Comparison of ENCODE assay signal across 30 cellular contexts in the genomic region with DNA sequence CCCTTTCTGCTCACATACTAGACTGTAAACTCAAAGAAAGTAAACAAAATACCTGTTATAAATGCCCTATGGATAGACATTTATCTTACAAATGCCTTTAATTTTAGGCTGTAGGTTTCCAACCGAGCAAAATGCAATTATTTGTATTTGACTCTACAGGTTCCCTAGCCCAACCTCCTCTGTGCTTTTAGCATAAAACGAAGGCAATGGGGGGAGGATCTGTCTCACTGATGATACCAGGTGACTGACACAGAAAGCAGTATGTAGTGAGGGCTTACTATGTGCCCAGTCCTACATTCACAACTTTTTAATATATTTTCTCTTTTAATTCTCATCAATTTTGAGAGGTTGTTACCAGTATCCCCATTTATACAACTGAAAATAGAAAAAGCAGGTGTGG.
DNase-seq lines count a peak whose midpoint lies in the region; ATAC-seq and TF ChIP-seq lines count a peak whose summit lies in the region.
"Had no signal": no experiment of that assay in that cellular context is flagged by ENCODE, and none has a peak within 500 bp of the region (broad histone marks: within the 10 kb centered on the region; RNA-seq: fewer than 3 reads in every experiment).

No MANE protein-coding gene starts in this region.

- H3K4me1 ChIP-seq in GM23338 (ENCODE audit: insufficient read depth) = peaks cover 30% of the 10 kb centered on the region
- peaks cover 4% of the 10 kb centered on the region for H3K4me1 ChIP-seq in neural progenitor cell
- H3K4me1 ChIP-seq: BE2C, foreskin keratinocyte, HAP-1, left lung, uterus had no signal

- no peak overlapping the region for H3K4me3 Mint-ChIP-seq in activated T-cell treated with anti-CD3 and anti-CD28 coated beads, Interleukin-2, amount 50 U/mL, for 24 hours
- H3K4me3 Mint-ChIP-seq in GM23338 (no peak overlapping the region; the same call in 2 of the 3 replicates), neural progenitor cell (no peak overlapping the region)
- no peak overlapping the region for H3K4me3 Mint-ChIP-seq in activated naive CD8-positive, alpha-beta T cell treated with anti-CD3 and anti-CD28 coated beads, Interleukin-2, amount 50 U/mL, for 24 hours
- no peak overlapping the region for H3K4me3 Mint-ChIP-seq in stimulated activated memory B cell treated with anti-CD40 and anti-IgM and Interleukin-4, amounts not matched to agents 10 μg/mL and 1 μg/mL and 100 μg/mL, for 72 hours
- H3K4me3 Mint-ChIP-seq: activated B cell treated with CpG ODN at 0.5 μM for 24 hours; memory B cell; stimulated activated naive CD8-positive, alpha-beta T cell treated with anti-CD3 and anti-CD28 coated beads, Interleukin-15, Interleukin-2, amounts not matched to agents 100 ng/mL and 50 ng/mL, for 24 hours had no signal

- H3K4me3 ChIP-seq in GM23338 = peak overlapping the region; percentile 21; the same call in 1 of the 2 replicates
- H3K4me3 ChIP-seq in neural progenitor cell = no peak overlapping the region
- H3K4me3 ChIP-seq: esophagus squamous epithelium, HAP-1, left lung, skin epidermis, uterus had no signal

- H3K79me2 ChIP-seq in GM23338 (replicated peaks; ENCODE audit: insufficient read depth) (no peaks in the 10 kb centered on the region), neural progenitor cell (ENCODE audit: low read depth) (no peaks in the 10 kb centered on the region)

- no peaks in the 10 kb centered on the region for H3K9me3 ChIP-seq in neural progenitor cell (ENCODE audit: low read depth)
- H3K9me3 ChIP-seq: BE2C, esophagus squamous epithelium, HAP-1, left lung, uterus had no signal

- TF ChIP-seq CTCF in GM23338 (conservative IDR thresholded peaks at IDR 0.05; ENCODE audit: low read depth in 2 of 2) (no peak), neural progenitor cell (IDR thresholded peaks at IDR 0.05) (no peak)

- ATAC-seq in GM23338 = peak; percentile 59
- no peak for ATAC-seq in activated naive CD8-positive, alpha-beta T cell treated with anti-CD3 and anti-CD28 coated beads, Interleukin-2, amount 50 U/mL, for 24 hours
- ATAC-seq in stimulated activated memory B cell treated with anti-CD40 and anti-IgM and Interleukin-4, amounts not matched to agents 10 μg/mL and 1 μg/mL and 100 μg/mL, for 72 hours = no peak
- ATAC-seq: foreskin keratinocyte, HepG2, left lung had no signal

- no peaks in the 10 kb centered on the region for H3K36me3 ChIP-seq in GM23338 (ENCODE audit: insufficient read depth)
- H3K36me3 ChIP-seq in neural progenitor cell = no peaks in the 10 kb centered on the region
- H3K36me3 ChIP-seq: BE2C, HAP-1, uterus had no signal

- DNase-seq in activated T-cell treated with anti-CD3 and anti-CD28 coated beads, Interleukin-2, amount 50 U/mL, for 24 hours = no peak
- DNase-seq in activated T-cell treated with anti-CD3 and anti-CD28 coated beads, Interleukin-2, amount 50 U/mL, for 48 hours = no peak
- peak; percentile 17 for DNase-seq in GM23338 (ENCODE audit: low spot score)
- no peak for DNase-seq in activated naive CD8-positive, alpha-beta T cell treated with anti-CD3 and anti-CD28 coated beads, Interleukin-2, amount 50 U/mL, for 24 hours
- DNase-seq in neural progenitor cell (ENCODE audit: low spot score) = no peak
- no peak for DNase-seq in DMS79 (lab: John Stamatoyannopoulos, UW)
- DNase-seq: ACHN, activated B cell treated with CpG ODN at 0.5 μM for 24 hours, activated gamma-delta T cell, amygdala, BE2C, brain microvascular endothelial cell, DMS53, esophagus squamous epithelium, foreskin keratinocyte, head of caudate nucleus, islet precursor cell, Kasumi-1, left lung, NCI-H1436 treated with DMSO at 0.1 percent for 48 hours, NCI-H510A, OCI-M1, uterus had no signal

- H3K27ac ChIP-seq in GM23338 (ENCODE audit: low read depth) = no peak overlapping the region
- H3K27ac ChIP-seq in neural progenitor cell = no peak overlapping the region
- H3K27ac ChIP-seq: brain microvascular endothelial cell, esophagus squamous epithelium, foreskin keratinocyte, left lung, RWPE1, skin epidermis, uterus had no signal

- H3K9me2 ChIP-seq in GM23338 (ENCODE audit: insufficient read depth) = peaks cover 3% of the 10 kb centered on the region

- peaks cover 96% of the 10 kb centered on the region for H3K36me3 Mint-ChIP-seq in activated T-cell treated with anti-CD3 and anti-CD28 coated beads, Interleukin-2, amount 50 U/mL, for 24 hours (ENCODE audit: low read depth)
- H3K36me3 Mint-ChIP-seq in GM23338 (ENCODE audit: low read depth) (peaks cover 9% of the 10 kb centered on the region), neural progenitor cell (peaks cover 14% of the 10 kb centered on the region)
- H3K36me3 Mint-ChIP-seq in activated naive CD8-positive, alpha-beta T cell treated with anti-CD3 and anti-CD28 coated beads, Interleukin-2, amount 50 U/mL, for 24 hours (ENCODE audit: low read depth) = peaks cover 66% of the 10 kb centered on the region
- H3K36me3 Mint-ChIP-seq in stimulated activated memory B cell treated with anti-CD40 and anti-IgM and Interleukin-4, amounts not matched to agents 10 μg/mL and 1 μg/mL and 100 μg/mL, for 72 hours = peaks cover 88% of the 10 kb centered on the region

- no peaks in the 10 kb centered on the region for H4K20me1 ChIP-seq in GM23338 (replicated peaks; ENCODE audit: insufficient read depth)
- no peaks in the 10 kb centered on the region for H4K20me1 ChIP-seq in neural progenitor cell (ENCODE audit: low read depth)

- peak overlapping the region; percentile 19 for H3K4me2 ChIP-seq in GM23338
- no peak overlapping the region for H3K4me2 ChIP-seq in neural progenitor cell

- H3K27me3 ChIP-seq in GM23338 (ENCODE audit: insufficient read depth) (no peaks in the 10 kb centered on the region), neural progenitor cell (no peaks in the 10 kb centered on the region)
- H3K27me3 ChIP-seq: BE2C, brain microvascular endothelial cell, esophagus squamous epithelium, foreskin keratinocyte, left lung, uterus had no signal

- H3K9me3 Mint-ChIP-seq in activated T-cell treated with anti-CD3 and anti-CD28 coated beads, Interleukin-2, amount 50 U/mL, for 24 hours = no peaks in the 10 kb centered on the region
- H3K9me3 Mint-ChIP-seq in GM23338 (no peaks in the 10 kb centered on the region; the same call in 1 of the 3 replicates), neural progenitor cell (no peaks in the 10 kb centered on the region)
- H3K9me3 Mint-ChIP-seq in activated naive CD8-positive, alpha-beta T cell treated with anti-CD3 and anti-CD28 coated beads, Interleukin-2, amount 50 U/mL, for 24 hours = no peaks in the 10 kb centered on the region
- no peaks in the 10 kb centered on the region for H3K9me3 Mint-ChIP-seq in stimulated activated memory B cell treated with anti-CD40 and anti-IgM and Interleukin-4, amounts not matched to agents 10 μg/mL and 1 μg/mL and 100 μg/mL, for 72 hours
- H3K9me3 Mint-ChIP-seq: activated B cell treated with CpG ODN at 0.5 μM for 24 hours; memory B cell; stimulated activated naive CD8-positive, alpha-beta T cell treated with anti-CD3 and anti-CD28 coated beads, Interleukin-15, Interleukin-2, amounts not matched to agents 100 ng/mL and 50 ng/mL, for 24 hours had no signal

- H3K9ac ChIP-seq in neural progenitor cell = no peak overlapping the region

- H2AFZ ChIP-seq in GM23338 (no peak overlapping the region), neural progenitor cell (replicated peaks) (no peak overlapping the region)

- H3K27me3 Mint-ChIP-seq in activated T-cell treated with anti-CD3 and anti-CD28 coated beads, Interleukin-2, amount 50 U/mL, for 24 hours = no peaks in the 10 kb centered on the region
- H3K27me3 Mint-ChIP-seq in GM23338 (ENCODE audit: insufficient read depth, low read depth, poor library complexity) = peaks cover 2% of the 10 kb centered on the region
- H3K27me3 Mint-ChIP-seq in activated naive CD8-positive, alpha-beta T cell treated with anti-CD3 and anti-CD28 coated beads, Interleukin-2, amount 50 U/mL, for 24 hours = no peaks in the 10 kb centered on the region
- no peaks in the 10 kb centered on the region for H3K27me3 Mint-ChIP-seq in stimulated activated memory B cell treated with anti-CD40 and anti-IgM and Interleukin-4, amounts not matched to agents 10 μg/mL and 1 μg/mL and 100 μg/mL, for 72 hours
- H3K27me3 Mint-ChIP-seq in neural progenitor cell (ENCODE audit: insufficient read depth, low read depth) = peaks cover 2% of the 10 kb centered on the region
- H3K27me3 Mint-ChIP-seq: activated B cell treated with CpG ODN at 0.5 μM for 24 hours; memory B cell; stimulated activated naive CD8-positive, alpha-beta T cell treated with anti-CD3 and anti-CD28 coated beads, Interleukin-15, Interleukin-2, amounts not matched to agents 100 ng/mL and 50 ng/mL, for 24 hours had no signal

- peak overlapping the region; percentile 85 for H3K27ac Mint-ChIP-seq in activated T-cell treated with anti-CD3 and anti-CD28 coated beads, Interleukin-2, amount 50 U/mL, for 24 hours
- H3K27ac Mint-ChIP-seq in GM23338 (no peak overlapping the region), neural progenitor cell (no peak overlapping the region)
- peak overlapping the region; percentile 73 for H3K27ac Mint-ChIP-seq in activated naive CD8-positive, alpha-beta T cell treated with anti-CD3 and anti-CD28 coated beads, Interleukin-2, amount 50 U/mL, for 24 hours
- peak overlapping the region; percentile 10 for H3K27ac Mint-ChIP-seq in stimulated activated memory B cell treated with anti-CD40 and anti-IgM and Interleukin-4, amounts not matched to agents 10 μg/mL and 1 μg/mL and 100 μg/mL, for 72 hours
- H3K27ac Mint-ChIP-seq: activated B cell treated with CpG ODN at 0.5 μM for 24 hours; memory B cell; stimulated activated naive CD8-positive, alpha-beta T cell treated with anti-CD3 and anti-CD28 coated beads, Interleukin-15, Interleukin-2, amounts not matched to agents 100 ng/mL and 50 ng/mL, for 24 hours had no signal

- H3F3A ChIP-seq in GM23338 (replicated peaks; ENCODE audit: low read depth) = no peaks in the 10 kb centered on the region
- no peaks in the 10 kb centered on the region for H3F3A ChIP-seq in neural progenitor cell (ENCODE audit: low read depth)

- peaks cover 52% of the 10 kb centered on the region for H3K4me1 Mint-ChIP-seq in activated T-cell treated with anti-CD3 and anti-CD28 coated beads, Interleukin-2, amount 50 U/mL, for 24 hours (ENCODE audit: low read depth)
- H3K4me1 Mint-ChIP-seq in GM23338 = peaks cover 34% of the 10 kb centered on the region
- H3K4me1 Mint-ChIP-seq in activated naive CD8-positive, alpha-beta T cell treated with anti-CD3 and anti-CD28 coated beads, Interleukin-2, amount 50 U/mL, for 24 hours = peaks cover 29% of the 10 kb centered on the region
- peaks cover 26% of the 10 kb centered on the region for H3K4me1 Mint-ChIP-seq in stimulated activated memory B cell treated with anti-CD40 and anti-IgM and Interleukin-4, amounts not matched to agents 10 μg/mL and 1 μg/mL and 100 μg/mL, for 72 hours
- peaks cover 22% of the 10 kb centered on the region for H3K4me1 Mint-ChIP-seq in neural progenitor cell
- H3K4me1 Mint-ChIP-seq: activated B cell treated with CpG ODN at 0.5 μM for 24 hours, memory B cell had no signal

TF ChIP-seq in GM23338, 12 proteins besides CTCF, POLR2A, EP300 and RAD21 (continues in another document):
- TF ChIP-seq POLR2AphosphoS5 (IDR thresholded peaks at IDR 0.05; ENCODE audit: low read depth) = no peak

Comparison
In these comparisons a context has a peak if more than half of its experiments do, and no peak if none do; other contexts are left out.
1. H3K27ac Mint-ChIP-seq: peak in activated T-cell treated with anti-CD3 and anti-CD28 coated beads, Interleukin-2, amount 50 U/mL, for 24 hours (single experiment), activated naive CD8-positive, alpha-beta T cell treated with anti-CD3 and anti-CD28 coated beads, Interleukin-2, amount 50 U/mL, for 24 hours (single experiment) and stimulated activated memory B cell treated with anti-CD40 and anti-IgM and Interleukin-4, amounts not matched to agents 10 μg/mL and 1 μg/mL and 100 μg/mL, for 72 hours (single experiment); none in GM23338 (single experiment) and neural progenitor cell (single experiment).